ENCODE assay signal across 8 cellular contexts in the genomic region with DNA sequence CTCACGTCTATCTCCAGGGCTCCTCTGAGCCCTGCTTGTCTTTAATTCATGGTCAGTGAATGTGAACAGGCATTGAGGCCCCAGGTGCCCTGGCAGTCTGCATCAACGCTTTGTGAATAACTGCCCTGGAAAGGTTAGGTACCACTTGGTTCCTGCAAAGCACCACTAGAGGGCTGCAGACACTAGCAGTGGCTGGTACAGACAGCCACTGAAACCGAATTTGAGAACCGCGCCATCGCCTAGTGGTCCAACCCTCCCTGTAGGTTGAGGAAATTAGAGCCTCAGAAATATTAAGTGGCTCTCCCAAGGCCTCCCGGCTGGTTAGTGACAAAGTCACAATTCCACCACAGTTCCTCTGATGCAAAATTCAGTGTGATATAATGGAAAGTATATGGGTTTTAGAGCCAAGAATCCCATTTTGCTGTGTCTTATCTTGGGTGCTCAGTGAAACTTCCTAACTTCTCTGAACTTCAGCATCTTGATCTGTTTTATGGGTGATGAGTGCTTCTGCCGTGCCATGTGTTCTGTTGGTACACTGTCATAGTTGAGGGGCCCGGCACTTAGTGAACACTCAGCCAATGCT. TPM values are rescaled to one million over a fixed set of nuclear protein-coding genes. Genes with fewer than 3 reads are reported as not detected.
DNase-seq lines count a peak whose midpoint lies in the region; ATAC-seq and TF ChIP-seq lines count a peak whose summit lies in the region.

No MANE protein-coding gene starts in this region.

- no peaks in the 10 kb centered on the region for H3K36me3 Mint-ChIP-seq in activated T-cell treated with anti-CD3 and anti-CD28 coated beads, Interleukin-2, amount 50 U/mL, for 24 hours (ENCODE audit: low read depth)

- H3K4me1 ChIP-seq in IMR-90 (ENCODE audit: control insufficient read depth, insufficient read depth, low read length) (no peaks in the 10 kb centered on the region), neuronal stem cell (ENCODE audit: control insufficient read depth in 2 of 2, insufficient read depth in 1 of 2, low read depth in 1 of 2, low read length in 2 of 2) (peaks cover 0 to 4% of the 10 kb centered on the region in 2 donors)

- no peak overlapping the region for H3K4me3 Mint-ChIP-seq in activated T-cell treated with anti-CD3 and anti-CD28 coated beads, Interleukin-2, amount 50 U/mL, for 24 hours

- H2AK5ac ChIP-seq in IMR-90 (ENCODE audit: low read depth, low read length) (no peak overlapping the region), neuronal stem cell (ENCODE audit: low read depth, low read length) (no peak overlapping the region)

- H3K27me3 Mint-ChIP-seq in activated T-cell treated with anti-CD3 and anti-CD28 coated beads, Interleukin-2, amount 50 U/mL, for 24 hours: no peaks in the 10 kb centered on the region

- no peak overlapping the region for H2BK120ac ChIP-seq in IMR-90 (ENCODE audit: low read depth, low read length)
- H2BK120ac ChIP-seq in neuronal stem cell (ENCODE audit: low read depth, low read length): no peak overlapping the region

- peak; percentile 51 for TF ChIP-seq POLR2A in IMR-90 (IDR thresholded peaks at IDR 0.05; ENCODE audit: low read depth, low read length)

- H3K9me3 Mint-ChIP-seq in activated T-cell treated with anti-CD3 and anti-CD28 coated beads, Interleukin-2, amount 50 U/mL, for 24 hours: no peaks in the 10 kb centered on the region

- H3K27ac Mint-ChIP-seq in activated T-cell treated with anti-CD3 and anti-CD28 coated beads, Interleukin-2, amount 50 U/mL, for 24 hours: no peak overlapping the region

- H3K56ac ChIP-seq in IMR-90 (ENCODE audit: extremely low read depth, insufficient read depth, low read length): no peak overlapping the region

- in situ Hi-C loops in Caki2 (cut with HindIII; ENCODE audit: low pct_unique_long_range_greater_than_20kb, low sequenced_read_pairs) (no loop called here), IMR-90 (cut with MboI; ENCODE audit: low sequenced_read_pairs) (loop anchor here (5.0 to 25.0 kb wide), 3 partner anchors 142 to 392 kb away; no protein-coding TSS in a partner anchor)

- no peak overlapping the region for H3K4me2 ChIP-seq in IMR-90 (ENCODE audit: low read depth, low read length)
- H3K4me2 ChIP-seq in neuronal stem cell (ENCODE audit: insufficient read depth, low read length, poor library complexity, severe bottlenecking): no peak overlapping the region

- H4K20me1 ChIP-seq in IMR-90 (ENCODE audit: insufficient read depth, low read length): no peaks in the 10 kb centered on the region

- no peaks in the 10 kb centered on the region for H3K4me1 Mint-ChIP-seq in activated T-cell treated with anti-CD3 and anti-CD28 coated beads, Interleukin-2, amount 50 U/mL, for 24 hours (ENCODE audit: low read depth)

- H4K8ac ChIP-seq in IMR-90 (ENCODE audit: low read depth in 2 of 2, low read length in 2 of 2) (no peak overlapping the region), neuronal stem cell (ENCODE audit: low read depth, low read length) (no peak overlapping the region)

- no peak overlapping the region for H3K4me3 ChIP-seq in IMR-90 (ENCODE audit: insufficient read depth, low read depth, low read length)
- H3K4me3 ChIP-seq in fibroblast of mammary gland (ENCODE audit: control insufficient read depth, low read depth, low read length): no peak overlapping the region
- no peak overlapping the region for H3K4me3 ChIP-seq in neuronal stem cell (ENCODE audit: low read length in 2 of 2)

- peak; percentile 33 for DNase-seq in Caki2 (ENCODE audit: low read depth)
- peak; percentile 77 for DNase-seq in IMR-90
- peak; percentile 4 for DNase-seq in OCI-M2 (lab: John Stamatoyannopoulos, UW; ENCODE audit: unreplicated experiment)
- peak; percentile 76 for DNase-seq in activated T-cell treated with anti-CD3 and anti-CD28 coated beads, Interleukin-2, amount 50 U/mL, for 24 hours
- peak; percentile 78 for DNase-seq in fibroblast of mammary gland (ENCODE audit: low read depth)
- peak; percentile 59 for DNase-seq in neuronal stem cell (ENCODE audit: low spot score)
- peak; percentile 88 for DNase-seq in superior temporal gyrus (ENCODE audit: extremely low spot score)

- H3K14ac ChIP-seq in IMR-90 (replicated peaks; ENCODE audit: low read depth, low read length) (no peak overlapping the region), neuronal stem cell (ENCODE audit: low read length) (no peak overlapping the region)

- H2BK20ac ChIP-seq in IMR-90 (ENCODE audit: low read depth, low read length): no peak overlapping the region

- H3K23ac ChIP-seq in IMR-90 (ENCODE audit: low read depth, low read length) (no peak overlapping the region), neuronal stem cell (ENCODE audit: low read depth, low read length, poor library complexity) (no peak overlapping the region)

- H3K9ac ChIP-seq in IMR-90 (ENCODE audit: low read depth, low read length): no peak overlapping the region
- no peak overlapping the region for H3K9ac ChIP-seq in neuronal stem cell (ENCODE audit: low read depth, low read length, poor library complexity)

- H4K91ac ChIP-seq in IMR-90 (ENCODE audit: insufficient read depth, low read depth, low read length): no peak overlapping the region
- H4K91ac ChIP-seq in neuronal stem cell (ENCODE audit: low read depth, low read length, poor library complexity): no peak overlapping the region

- H3K4ac ChIP-seq in IMR-90 (ENCODE audit: low read depth, low read length): no peak overlapping the region
- H3K4ac ChIP-seq in neuronal stem cell (ENCODE audit: low read length): no peak overlapping the region

- H3K9me1 ChIP-seq in IMR-90 (ENCODE audit: insufficient read depth, low read length): no peaks in the 10 kb centered on the region

- CTCF ChIA-PET in IMR-90 (lab: Yijun Ruan, JAX): interaction anchor here (1.2 to 1.4 kb wide), 2 partner anchors 132 to 394 kb away, joined by 3 to 6 read pairs; no protein-coding TSS in a partner anchor

- H3K9me3 ChIP-seq in IMR-90 (ENCODE audit: control insufficient read depth, insufficient read depth, low read length) (no peaks in the 10 kb centered on the region), neuronal stem cell (replicated peaks in 1 of 2; ENCODE audit: control insufficient read depth in 2 of 2, insufficient read depth in 1 of 2, low read depth in 1 of 2, low read length in 2 of 2) (no peaks in the 10 kb centered on the region)

- H4K5ac ChIP-seq in IMR-90 (ENCODE audit: low read depth, low read length): no peak overlapping the region

- dilution Hi-C loops in IMR-90 (cut with HindIII; ENCODE audit: low sequenced_read_pairs, unreplicated experiment): no loop called here

- intact Hi-C loops in IMR-90 (cut with micrococcal nuclease): loop anchor here (1.0 to 2.0 kb wide), 4 partner anchors 132 to 398 kb away; no protein-coding TSS in a partner anchor

- TF ChIP-seq RAD21 in IMR-90 (IDR thresholded peaks at IDR 0.05; ENCODE audit: low read length): peak; percentile 100

- H2BK12ac ChIP-seq in neuronal stem cell (ENCODE audit: low read length): no peak overlapping the region

- no peak overlapping the region for H2BK5ac ChIP-seq in IMR-90 (ENCODE audit: low read depth, low read length, poor library complexity, severe bottlenecking)
- H2BK5ac ChIP-seq in neuronal stem cell (ENCODE audit: low read length): no peak overlapping the region

- H2BK15ac ChIP-seq in IMR-90 (ENCODE audit: low read depth, low read length) (no peak overlapping the region), neuronal stem cell (ENCODE audit: low read length) (no peak overlapping the region)

- peak; percentile 99 for TF ChIP-seq CTCF in IMR-90 (conservative IDR thresholded peaks at IDR 0.05; ENCODE audit: low read depth, low read length)
- peak; percentile 98 for TF ChIP-seq CTCF in fibroblast of mammary gland (conservative IDR thresholded peaks at IDR 0.05; ENCODE audit: control insufficient read depth, insufficient read depth, low read depth, low read length)

- H3K27ac ChIP-seq in IMR-90 (ENCODE audit: insufficient read depth, low read length): no peak overlapping the region
- no peak overlapping the region for H3K27ac ChIP-seq in neuronal stem cell (replicated peaks; ENCODE audit: low read length)

- POLR2A ChIA-PET in IMR-90 (lab: Charles Lee; ENCODE audit: unreplicated experiment): no interaction called here

- BruUV-seq in IMR-90 (replicated peaks; lab: Mats Ljungman, UMichigan): no TSS peak

- no peaks in the 10 kb centered on the region for H3K79me1 ChIP-seq in IMR-90 (ENCODE audit: low read depth in 1 of 2, low read length in 2 of 2)
- H3K79me1 ChIP-seq in neuronal stem cell (ENCODE audit: low read depth, low read length): no peaks in the 10 kb centered on the region

- 0% methylated on average over 2 of the region's 9 CpGs; no CpG with 5 or more reads in 1 of the 2 experiments for WGBS in IMR-90 (ENCODE audit: extremely low coverage in 2 of 2, insufficient read length in 1 of 2), 2 experiments
- WGBS in neuronal stem cell (ENCODE audit: extremely low coverage in 2 of 2, insufficient read length in 2 of 2, insufficient replicate concordance in 1 of 2), 2 donors: no CpG with 5 or more reads among the region's 9 CpGs

- H2AFZ ChIP-seq in IMR-90 (replicated peaks; ENCODE audit: low read length, poor library complexity): peak overlapping the region; percentile 67
- H2AFZ ChIP-seq in neuronal stem cell (ENCODE audit: low read length): peak overlapping the region; percentile 75

- H3K27me3 ChIP-seq in IMR-90 (ENCODE audit: control insufficient read depth, insufficient read depth, low read length): peaks cover 2% of the 10 kb centered on the region
- no peaks in the 10 kb centered on the region for H3K27me3 ChIP-seq in neuronal stem cell (ENCODE audit: control insufficient read depth in 3 of 3, insufficient read depth in 3 of 3, low read depth in 1 of 3, low read length in 3 of 3)

- H3K36me3 ChIP-seq in IMR-90 (ENCODE audit: control insufficient read depth, insufficient read depth, low read length) (no peaks in the 10 kb centered on the region), neuronal stem cell (replicated peaks in 1 of 2; ENCODE audit: control insufficient read depth in 2 of 2, insufficient read depth in 2 of 2, low read length in 2 of 2) (no peaks in the 10 kb centered on the region)

- H3K18ac ChIP-seq in IMR-90 (ENCODE audit: low read depth, low read length) (no peak overlapping the region), neuronal stem cell (ENCODE audit: low read length) (no peak overlapping the region)

- peak; percentile 88 for ATAC-seq in GM21360 (IDR thresholded peaks at IDR 0.05; ENCODE audit: unreplicated experiment)
- ATAC-seq in IMR-90 (ENCODE audit: low read depth): peak; percentile 94

- no peak overlapping the region for H2AK9ac ChIP-seq in IMR-90 (replicated peaks; ENCODE audit: low read depth, low read length, poor library complexity)

TF ChIP-seq in IMR-90, 13 proteins besides CTCF, POLR2A, EP300 and RAD21 (continues in another document):
- no peak for TF ChIP-seq CHD1 (IDR thresholded peaks at IDR 0.05; ENCODE audit: low read depth, low read length)
- TF ChIP-seq MAZ (IDR thresholded peaks at IDR 0.05; ENCODE audit: borderline replicate concordance, low read depth, low read length): peak; percentile 8; the same call in 1 of the 2 replicates

RNA-seq across cellular contexts. Expression of a gene that starts 46.2 kb away (rescaled TPM):
- total RNA-seq in Caki2 (2014; rRNA removed; shearing (Covaris generic); ENCODE audit: low replicate concordance): 4.2 and 4.8 TPM in 2 replicates
- 3.6 and 5.0 TPM in 2 replicates for total RNA-seq in IMR-90 (2012; rRNA removed)
- 10.5 and 12.4 TPM in 2 replicates for polyA plus RNA-seq in IMR-90 (2012; rRNA removed)
- polyA plus RNA-seq in IMR-90 (2012; cell fraction: cytosol; rRNA removed): 4.2 and 9.7 TPM in 2 replicates
- 9.2 and 12.4 TPM in 2 replicates for polyA plus RNA-seq in IMR-90 (2012; cell fraction: nucleus; rRNA removed; ENCODE audit: low replicate concordance)
- 45.2 TPM for polyA plus RNA-seq in neuronal stem cell (2013, experiment 1 of 2)
- 43.6 TPM for polyA plus RNA-seq in neuronal stem cell (2013, experiment 2 of 2)

Comparison
In these comparisons a context has a peak if more than half of its experiments do, and no peak if none do; other contexts are left out.
1. DNase-seq: peak in every context shown above with its lines; median percentile 88 in superior temporal gyrus; 78 in fibroblast of mammary gland; 77 in IMR-90; 76 in activated T-cell treated with anti-CD3 and anti-CD28 coated beads, Interleukin-2, amount 50 U/mL, for 24 hours; 59 in neuronal stem cell; 33 in Caki2; 4 in OCI-M2.